18 cellular contexts compared by ENCODE assay signal in the genomic region with DNA sequence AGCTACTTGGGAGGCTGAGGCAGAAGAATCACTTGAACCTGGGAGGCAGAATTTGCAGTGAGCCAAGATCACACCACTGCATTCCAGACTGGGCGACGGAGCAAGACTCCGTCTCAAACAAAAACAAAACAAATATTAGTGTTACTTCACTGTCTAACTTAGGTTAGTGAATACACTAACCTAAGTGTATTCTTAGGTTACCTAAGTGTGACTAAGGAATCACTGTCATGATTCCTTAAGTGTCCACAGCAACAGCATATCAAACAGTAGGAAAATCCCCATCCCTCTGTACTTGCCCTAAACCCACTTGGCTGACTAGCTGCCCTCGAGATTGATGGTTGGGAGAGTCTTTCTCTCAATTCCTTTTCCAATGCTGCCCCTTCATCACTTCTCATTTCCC. TPM values are rescaled to one million over a fixed set of nuclear protein-coding genes. Genes with fewer than 3 reads are reported as not detected.
DNase-seq lines count a peak whose midpoint lies in the region; ATAC-seq and TF ChIP-seq lines count a peak whose summit lies in the region.
"Had no signal": no experiment of that assay in that cellular context is flagged by ENCODE, and none has a peak within 500 bp of the region (broad histone marks: within the 10 kb centered on the region; RNA-seq: fewer than 3 reads in every experiment).

No MANE protein-coding gene starts in this region.

- no peak overlapping the region for H3K4me3 ChIP-seq in epithelial cell of esophagus (ENCODE audit: low read length)
- H3K4me3 ChIP-seq: BLaER1 treated with 17β-estradiol and CSF1 and Interleukin-3, amounts not matched to agents 10 nM and 100 nM; GM23338 had no signal

- ATAC-seq in GM18870 (IDR thresholded peaks at IDR 0.05; ENCODE audit: unreplicated experiment): no peak
- ATAC-seq: GM23338 had no signal

- DNase-seq in HK-2 (ENCODE audit: unreplicated experiment) (peak; percentile 1), epithelial cell of esophagus (ENCODE audit: low read depth) (peak; percentile 11), renal cortical epithelial cell (ENCODE audit: low read depth) (peak; percentile 43), HCEC 1CT (no peak), NCI-H1417 treated with DMSO at 0.1 percent for 48 hours (lab: John Stamatoyannopoulos, UW) (no peak)
- DNase-seq: AML-193; BE2C; Calu3; CD4-positive, alpha-beta T cell; CD8-positive, alpha-beta memory T cell; DMS53; DMS79 treated with DMSO at 0.1 percent for 48 hours; GF-D8; H9; HFFc6 had no signal

- no peak for TF ChIP-seq CTCF in epithelial cell of esophagus (IDR thresholded peaks at IDR 0.05; ENCODE audit: insufficient read depth, low read depth, low read length, missing control alignments)

RNA-seq across cellular contexts. Expression of a gene that starts 11.8 kb away (rescaled TPM):
- total RNA-seq in renal cortical epithelial cell: 14.4 and 22.0 TPM in 2 replicates

Comparison
In these comparisons a context has a peak if more than half of its experiments do, and no peak if none do; other contexts are left out.
1. DNase-seq: peak in HK-2 (single experiment), epithelial cell of esophagus (single experiment) and renal cortical epithelial cell (single experiment); none in HCEC 1CT (single experiment) and NCI-H1417 treated with DMSO at 0.1 percent for 48 hours (single experiment).